In genomic region chr3:102529452-102529851, GRCh38 we compare ENCODE assay signal across 9 cellular contexts.
A peak's percentile ranks its signal among the peaks of the same experiment; 100 is the strongest.
DNase-seq lines count a peak whose midpoint lies in the region; ATAC-seq and TF ChIP-seq lines count a peak whose summit lies in the region.
"Had no signal": no experiment of that assay in that cellular context is flagged by ENCODE, and none has a peak within 500 bp of the region (broad histone marks: within the 10 kb centered on the region; RNA-seq: fewer than 3 reads in every experiment).

No MANE protein-coding gene starts in this region.

- POLR2A ChIA-PET in RWPE1 (lab: Yijun Ruan, JAX; ENCODE audit: low non-redundant PET) = no interaction called here

- H3K4me1 ChIP-seq in heart right ventricle (no peaks in the 10 kb centered on the region), gastrocnemius medialis (no peaks in the 10 kb centered on the region)

- H3K9me3 ChIP-seq in heart right ventricle (no peaks in the 10 kb centered on the region), gastrocnemius medialis (no peaks in the 10 kb centered on the region)

- H3K36me3 ChIP-seq in heart right ventricle = no peaks in the 10 kb centered on the region
- no peaks in the 10 kb centered on the region for H3K36me3 ChIP-seq in gastrocnemius medialis

- DNase-seq in NCI-H146 (lab: John Stamatoyannopoulos, UW) (peak; percentile 23), NCI-H146 treated with DMSO at 0.1 percent for 48 hours (lab: John Stamatoyannopoulos, UW; ENCODE audit: unreplicated experiment) (no peak), RWPE1 (ENCODE audit: low spot score) (peak; percentile 15), heart right ventricle (no peak), gastrocnemius medialis (no peak), cerebellar cortex (ENCODE audit: low spot score) (no peak), posterior cingulate gyrus (no peak), GM20000 (ENCODE audit: low spot score) (no peak)
- DNase-seq: GOT3 had no signal

- no peak overlapping the region for H3K27ac ChIP-seq in RWPE1
- H3K27ac ChIP-seq in heart right ventricle = no peak overlapping the region
- no peak overlapping the region for H3K27ac ChIP-seq in gastrocnemius medialis

- TF ChIP-seq POLR2A in gastrocnemius medialis (IDR thresholded peaks at IDR 0.05) = no peak

- intact Hi-C loops in heart right ventricle (cut with DNase I) (loop anchor here in 1 of 10 donors (2.0 kb wide), 1 partner anchor 301 kb away; no protein-coding TSS in a partner anchor), gastrocnemius medialis (cut with DNase I; ENCODE audit: low total_unique reads) (no loop called here), posterior cingulate gyrus (cut with DNase I) (no loop called here)

- ATAC-seq in heart right ventricle (peak in 6 of 8 donors; percentile 39 to 76 (median 52)), gastrocnemius medialis (peak; percentile 36 to 74)

- 41 to 44% methylated on average over 3 of the region's 3 CpGs for WGBS in heart right ventricle, 2 donors

- H3K27me3 ChIP-seq in heart right ventricle (no peaks in the 10 kb centered on the region), gastrocnemius medialis (no peaks in the 10 kb centered on the region)

- H3K4me3 ChIP-seq in heart right ventricle = no peak overlapping the region
- no peak overlapping the region for H3K4me3 ChIP-seq in gastrocnemius medialis

- CTCF ChIA-PET in RWPE1 (lab: Yijun Ruan, JAX) = interaction anchor here (0.6 to 2.8 kb wide), 4 partner anchors 59 to 301 kb away, joined by 5 to 13 read pairs (median 6); no protein-coding TSS in a partner anchor

- TF ChIP-seq CTCF in RWPE1 (conservative IDR thresholded peaks at IDR 0.05; ENCODE audit: low read depth) = no peak
- peak in 6 of 9 donors; percentile 20 to 44 (median 36) for TF ChIP-seq CTCF in heart right ventricle (IDR thresholded peaks at IDR 0.05)
- peak in 1 of 5 experiments; percentile 12 for TF ChIP-seq CTCF in gastrocnemius medialis (IDR thresholded peaks at IDR 0.05 in 4 of 5, conservative IDR thresholded peaks at IDR 0.05 in 1 of 5)
- TF ChIP-seq CTCF in GM20000 (IDR thresholded peaks at IDR 0.05; ENCODE audit: extremely low read depth, missing control alignments) = no peak

- in situ Hi-C loops in gastrocnemius medialis (cut with MboI; ENCODE audit: low sequenced_read_pairs in 4 of 4) = loop anchor here in 3 of 4 donors (25.0 kb wide), 1 partner anchor 717 kb away; no protein-coding TSS in a partner anchor

Comparison
In these comparisons a context has a peak if more than half of its experiments do, and no peak if none do; other contexts are left out.
1. DNase-seq: peak in NCI-H146 (single experiment) and RWPE1 (single experiment); none in NCI-H146 treated with DMSO at 0.1 percent for 48 hours (single experiment), heart right ventricle (0 of 2), gastrocnemius medialis (0 of 2), cerebellar cortex (single experiment), posterior cingulate gyrus (0 of 10) and GM20000 (single experiment).
2. CTCF ChIP-seq: peak in heart right ventricle (6 of 9); none in RWPE1 (single experiment) and GM20000 (single experiment).